In the genomic region with DNA sequence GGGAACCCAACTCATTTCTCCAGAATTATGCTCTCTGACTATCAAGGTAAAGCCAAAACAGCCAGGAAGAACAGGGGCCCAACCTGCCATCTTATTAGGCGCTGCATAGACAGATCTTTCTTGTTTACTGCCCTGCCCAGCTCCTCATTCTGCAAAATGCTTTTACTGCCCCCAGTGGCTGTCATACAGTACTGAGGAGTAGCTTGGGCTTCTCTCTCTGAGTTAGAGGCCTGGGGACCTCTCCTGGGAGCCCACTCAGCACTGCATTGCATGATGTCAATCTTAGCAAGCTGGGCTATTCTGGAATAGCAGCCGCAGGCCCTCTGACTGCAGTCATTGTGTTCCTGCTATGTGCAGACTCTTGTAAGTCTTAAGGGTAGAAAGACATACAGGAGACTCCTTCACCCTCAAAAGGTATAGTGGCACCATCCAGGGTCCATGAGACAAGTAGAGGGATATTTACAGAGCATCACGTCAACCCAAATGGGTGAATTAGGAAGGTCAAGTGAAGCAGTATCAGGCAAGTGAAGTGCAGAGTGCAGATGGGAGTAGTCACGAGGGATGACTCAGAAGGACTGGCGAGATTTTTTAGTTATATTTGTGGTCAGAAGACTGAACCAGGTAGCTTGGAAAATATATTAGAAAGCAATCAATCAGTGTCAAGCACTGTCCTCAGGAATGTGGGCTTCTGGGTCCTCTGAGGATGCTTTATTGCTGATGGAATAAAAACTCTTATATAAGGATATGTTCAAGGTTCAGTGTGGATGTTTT, we compare ENCODE assay signal across 8 cellular contexts.
DNase-seq lines count a peak whose midpoint lies in the region; ATAC-seq and TF ChIP-seq lines count a peak whose summit lies in the region.

No MANE protein-coding gene starts in this region.

- H3K27ac ChIP-seq in lower lobe of right lung (no peak overlapping the region), caudate nucleus (ENCODE audit: low read depth, low read length) (no peak overlapping the region)

- H3K36me3 ChIP-seq in lower lobe of right lung: no peaks in the 10 kb centered on the region

- H3K4me3 ChIP-seq in lower lobe of right lung: no peak overlapping the region

- H3K27me3 ChIP-seq in lower lobe of right lung (ENCODE audit: low read depth): no peaks in the 10 kb centered on the region

- in situ Hi-C loops in GM13976 (cut with MboI; ENCODE audit: low sequenced_read_pairs, unreplicated experiment): no loop called here

- DNase-seq in GM13976 (ENCODE audit: low spot score) (no peak), lower lobe of right lung (no peak), Ammon's horn (ENCODE audit: low spot score) (no peak), cerebellar nuclear complex (lab: John Stamatoyannopoulos, UW) (no peak), caudate nucleus (lab: John Stamatoyannopoulos, UW) (no peak), OCI-M2 (lab: John Stamatoyannopoulos, UW; ENCODE audit: unreplicated experiment) (no peak)

- TF ChIP-seq CTCF in GM13976 (IDR thresholded peaks at IDR 0.05; ENCODE audit: borderline replicate concordance, control extremely low read depth, extremely low read depth, insufficient read depth, missing control alignments) (peak; percentile 12), lower lobe of right lung (IDR thresholded peaks at IDR 0.05) (peak; percentile 17)

- H3K9me3 ChIP-seq in lower lobe of right lung: no peaks in the 10 kb centered on the region

- H3K4me1 ChIP-seq in lower lobe of right lung: no peaks in the 10 kb centered on the region

- intact Hi-C loops in lower lobe of right lung (cut with DNase I): no loop called here

- ATAC-seq in HG02870 (IDR thresholded peaks at IDR 0.05; ENCODE audit: unreplicated experiment) (peak; percentile 79), SK-N-SH treated with all-trans-retinoic acid at 6 μM for 48 hours (peak; percentile 76), lower lobe of right lung (peak in 1 of 2 donors; percentile 29)

TF ChIP-seq in SK-N-SH treated with all-trans-retinoic acid at 6 μM for 48 hours, 23 proteins besides CTCF, POLR2A, EP300 and RAD21:
- TF ChIP-seq ZNF565 (CRISPR knock-in tag; conservative IDR thresholded peaks at IDR 0.05; ENCODE audit: low read depth) (no peak), ZNF8 (CRISPR knock-in tag; IDR thresholded peaks at IDR 0.05) (no peak), ARNTL (CRISPR knock-in tag; IDR thresholded peaks at IDR 0.05; ENCODE audit: borderline replicate concordance, low read depth) (no peak), TCF4 (CRISPR knock-in tag; IDR thresholded peaks at IDR 0.05; ENCODE audit: borderline replicate concordance) (no peak), ZC3H10 (CRISPR knock-in tag; IDR thresholded peaks at IDR 0.05) (no peak), BACH2 (CRISPR knock-in tag; IDR thresholded peaks at IDR 0.05; ENCODE audit: borderline replicate concordance) (no peak), SNAI2 (CRISPR knock-in tag; IDR thresholded peaks at IDR 0.05) (no peak), OSR1 (CRISPR knock-in tag; IDR thresholded peaks at IDR 0.05) (no peak), ZFP3 (CRISPR knock-in tag; IDR thresholded peaks at IDR 0.05) (no peak), GLIS3 (CRISPR knock-in tag; IDR thresholded peaks at IDR 0.05) (no peak)
- TF ChIP-seq, protein P1, sequence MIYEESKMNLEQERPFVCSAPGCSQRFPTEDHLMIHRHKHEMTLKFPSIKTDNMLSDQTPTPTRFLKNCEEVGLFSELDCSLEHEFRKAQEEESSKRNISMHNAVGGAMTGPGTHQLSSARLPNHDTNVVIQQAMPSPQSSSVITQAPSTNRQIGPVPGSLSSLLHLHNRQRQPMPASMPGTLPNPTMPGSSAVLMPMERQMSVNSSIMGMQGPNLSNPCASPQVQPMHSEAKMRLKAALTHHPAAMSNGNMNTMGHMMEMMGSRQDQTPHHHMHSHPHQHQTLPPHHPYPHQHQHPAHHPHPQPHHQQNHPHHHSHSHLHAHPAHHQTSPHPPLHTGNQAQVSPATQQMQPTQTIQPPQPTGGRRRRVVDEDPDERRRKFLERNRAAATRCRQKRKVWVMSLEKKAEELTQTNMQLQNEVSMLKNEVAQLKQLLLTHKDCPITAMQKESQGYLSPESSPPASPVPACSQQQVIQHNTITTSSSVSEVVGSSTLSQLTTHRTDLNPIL (CRISPR knock-in tag; IDR thresholded peaks at IDR 0.05; ENCODE audit: low read depth): no peak
- TF ChIP-seq, protein P2, sequence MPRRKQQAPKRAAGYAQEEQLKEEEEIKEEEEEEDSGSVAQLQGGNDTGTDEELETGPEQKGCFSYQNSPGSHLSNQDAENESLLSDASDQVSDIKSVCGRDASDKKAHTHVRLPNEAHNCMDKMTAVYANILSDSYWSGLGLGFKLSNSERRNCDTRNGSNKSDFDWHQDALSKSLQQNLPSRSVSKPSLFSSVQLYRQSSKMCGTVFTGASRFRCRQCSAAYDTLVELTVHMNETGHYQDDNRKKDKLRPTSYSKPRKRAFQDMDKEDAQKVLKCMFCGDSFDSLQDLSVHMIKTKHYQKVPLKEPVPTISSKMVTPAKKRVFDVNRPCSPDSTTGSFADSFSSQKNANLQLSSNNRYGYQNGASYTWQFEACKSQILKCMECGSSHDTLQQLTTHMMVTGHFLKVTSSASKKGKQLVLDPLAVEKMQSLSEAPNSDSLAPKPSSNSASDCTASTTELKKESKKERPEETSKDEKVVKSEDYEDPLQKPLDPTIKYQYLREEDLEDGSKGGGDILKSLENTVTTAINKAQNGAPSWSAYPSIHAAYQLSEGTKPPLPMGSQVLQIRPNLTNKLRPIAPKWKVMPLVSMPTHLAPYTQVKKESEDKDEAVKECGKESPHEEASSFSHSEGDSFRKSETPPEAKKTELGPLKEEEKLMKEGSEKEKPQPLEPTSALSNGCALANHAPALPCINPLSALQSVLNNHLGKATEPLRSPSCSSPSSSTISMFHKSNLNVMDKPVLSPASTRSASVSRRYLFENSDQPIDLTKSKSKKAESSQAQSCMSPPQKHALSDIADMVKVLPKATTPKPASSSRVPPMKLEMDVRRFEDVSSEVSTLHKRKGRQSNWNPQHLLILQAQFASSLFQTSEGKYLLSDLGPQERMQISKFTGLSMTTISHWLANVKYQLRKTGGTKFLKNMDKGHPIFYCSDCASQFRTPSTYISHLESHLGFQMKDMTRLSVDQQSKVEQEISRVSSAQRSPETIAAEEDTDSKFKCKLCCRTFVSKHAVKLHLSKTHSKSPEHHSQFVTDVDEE (CRISPR knock-in tag; IDR thresholded peaks at IDR 0.05): no peak
- TF ChIP-seq, protein P3, sequence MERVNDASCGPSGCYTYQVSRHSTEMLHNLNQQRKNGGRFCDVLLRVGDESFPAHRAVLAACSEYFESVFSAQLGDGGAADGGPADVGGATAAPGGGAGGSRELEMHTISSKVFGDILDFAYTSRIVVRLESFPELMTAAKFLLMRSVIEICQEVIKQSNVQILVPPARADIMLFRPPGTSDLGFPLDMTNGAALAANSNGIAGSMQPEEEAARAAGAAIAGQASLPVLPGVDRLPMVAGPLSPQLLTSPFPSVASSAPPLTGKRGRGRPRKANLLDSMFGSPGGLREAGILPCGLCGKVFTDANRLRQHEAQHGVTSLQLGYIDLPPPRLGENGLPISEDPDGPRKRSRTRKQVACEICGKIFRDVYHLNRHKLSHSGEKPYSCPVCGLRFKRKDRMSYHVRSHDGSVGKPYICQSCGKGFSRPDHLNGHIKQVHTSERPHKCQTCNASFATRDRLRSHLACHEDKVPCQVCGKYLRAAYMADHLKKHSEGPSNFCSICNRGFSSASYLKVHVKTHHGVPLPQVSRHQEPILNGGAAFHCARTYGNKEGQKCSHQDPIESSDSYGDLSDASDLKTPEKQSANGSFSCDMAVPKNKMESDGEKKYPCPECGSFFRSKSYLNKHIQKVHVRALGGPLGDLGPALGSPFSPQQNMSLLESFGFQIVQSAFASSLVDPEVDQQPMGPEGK (CRISPR knock-in tag; IDR thresholded peaks at IDR 0.05; ENCODE audit: borderline replicate concordance): no peak
